1 cellular context compared by ENCODE assay signal in genomic region chr19:46697142-46697960, GRCh38.
A peak's percentile ranks its signal among the peaks of the same experiment; 100 is the strongest.
TF ChIP-seq lines count a peak whose summit lies in the region.

No MANE protein-coding gene starts in this region.

TF ChIP-seq in K562, 482 proteins besides CTCF, POLR2A, EP300 and RAD21 (continued from another document and continues in another):
- TF ChIP-seq HES1 (IDR thresholded peaks at IDR 0.05; ENCODE audit: low read depth): no peak
- no peak for TF ChIP-seq ZNF699 (CRISPR knock-in tag; IDR thresholded peaks at IDR 0.05; ENCODE audit: insufficient replicate concordance)
- peak; percentile 58 for TF ChIP-seq DPF2 (IDR thresholded peaks at IDR 0.05)
- no peak for TF ChIP-seq ZSCAN32 (CRISPR knock-in tag; IDR thresholded peaks at IDR 0.05)
- TF ChIP-seq GABPA (tag; conservative IDR thresholded peaks at IDR 0.05; ENCODE audit: low read depth): no peak
- TF ChIP-seq SAP30 (IDR thresholded peaks at IDR 0.05; ENCODE audit: borderline replicate concordance, insufficient read depth, low read depth, low read length, poor library complexity, severe bottlenecking): peak; percentile 48
- no peak for TF ChIP-seq PCBP1 (IDR thresholded peaks at IDR 0.05; ENCODE audit: low read depth, low read length, poor library complexity, severe bottlenecking)
- TF ChIP-seq CTBP1 (IDR thresholded peaks at IDR 0.05; ENCODE audit: borderline replicate concordance): no peak; the same call in 1 of the 2 replicates
- TF ChIP-seq ZNF644 (tag; IDR thresholded peaks at IDR 0.05; ENCODE audit: low read depth): no peak
- no peak for TF ChIP-seq GABPB1 (CRISPR knock-in tag; IDR thresholded peaks at IDR 0.05)
- TF ChIP-seq PREB (CRISPR knock-in tag; IDR thresholded peaks at IDR 0.05): no peak
- no peak for TF ChIP-seq ZNF133 (CRISPR knock-in tag; IDR thresholded peaks at IDR 0.05)
- TF ChIP-seq, protein P1, sequence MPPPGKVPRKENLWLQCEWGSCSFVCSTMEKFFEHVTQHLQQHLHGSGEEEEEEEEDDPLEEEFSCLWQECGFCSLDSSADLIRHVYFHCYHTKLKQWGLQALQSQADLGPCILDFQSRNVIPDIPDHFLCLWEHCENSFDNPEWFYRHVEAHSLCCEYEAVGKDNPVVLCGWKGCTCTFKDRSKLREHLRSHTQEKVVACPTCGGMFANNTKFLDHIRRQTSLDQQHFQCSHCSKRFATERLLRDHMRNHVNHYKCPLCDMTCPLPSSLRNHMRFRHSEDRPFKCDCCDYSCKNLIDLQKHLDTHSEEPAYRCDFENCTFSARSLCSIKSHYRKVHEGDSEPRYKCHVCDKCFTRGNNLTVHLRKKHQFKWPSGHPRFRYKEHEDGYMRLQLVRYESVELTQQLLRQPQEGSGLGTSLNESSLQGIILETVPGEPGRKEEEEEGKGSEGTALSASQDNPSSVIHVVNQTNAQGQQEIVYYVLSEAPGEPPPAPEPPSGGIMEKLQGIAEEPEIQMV (tag; conservative IDR thresholded peaks at IDR 0.05; ENCODE audit: low read depth): no peak
- no peak for TF ChIP-seq ZNF780A (CRISPR knock-in tag; IDR thresholded peaks at IDR 0.05)
- TF ChIP-seq MBD2 (IDR thresholded peaks at IDR 0.05; ENCODE audit: borderline replicate concordance, low read depth): no peak
- no peak for TF ChIP-seq ZNF436 (CRISPR knock-in tag; IDR thresholded peaks at IDR 0.05)
- no peak for TF ChIP-seq RUNX1 (IDR thresholded peaks at IDR 0.05; ENCODE audit: low read depth)
- TF ChIP-seq SUPT5H (IDR thresholded peaks at IDR 0.05): 0 out of 2 replicates have a peak, but pooled peaks have one; percentile 31
- TF ChIP-seq PYGO2 (tag; IDR thresholded peaks at IDR 0.05): no peak
- TF ChIP-seq ARID1B (IDR thresholded peaks at IDR 0.05): no peak; the same call in 1 of the 2 replicates
- TF ChIP-seq MTF1 (CRISPR knock-in tag; IDR thresholded peaks at IDR 0.05; ENCODE audit: borderline replicate concordance): no peak
- TF ChIP-seq, protein P2, sequence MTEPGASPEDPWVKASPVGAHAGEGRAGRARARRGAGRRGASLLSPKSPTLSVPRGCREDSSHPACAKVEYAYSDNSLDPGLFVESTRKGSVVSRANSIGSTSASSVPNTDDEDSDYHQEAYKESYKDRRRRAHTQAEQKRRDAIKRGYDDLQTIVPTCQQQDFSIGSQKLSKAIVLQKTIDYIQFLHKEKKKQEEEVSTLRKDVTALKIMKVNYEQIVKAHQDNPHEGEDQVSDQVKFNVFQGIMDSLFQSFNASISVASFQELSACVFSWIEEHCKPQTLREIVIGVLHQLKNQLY (CRISPR knock-in tag; conservative IDR thresholded peaks at IDR 0.05): no peak
- TF ChIP-seq MECOM (CRISPR knock-in tag; IDR thresholded peaks at IDR 0.05): no peak
- no peak for TF ChIP-seq RBM34 (IDR thresholded peaks at IDR 0.05; ENCODE audit: borderline replicate concordance, insufficient read depth, low read length)
- TF ChIP-seq CBX2 (IDR thresholded peaks at IDR 0.05; ENCODE audit: insufficient read depth, low read length, poor library complexity, severe bottlenecking): no peak
- no peak for TF ChIP-seq SRSF9 (IDR thresholded peaks at IDR 0.05; ENCODE audit: borderline replicate concordance, low read depth, low read length)
- no peak for TF ChIP-seq EWSR1 (IDR thresholded peaks at IDR 0.05; ENCODE audit: borderline replicate concordance, low read depth, partially characterized antibody)
- TF ChIP-seq NELFE (IDR thresholded peaks at IDR 0.05; ENCODE audit: insufficient read depth, insufficient read length): no peak
- TF ChIP-seq, protein P3, sequence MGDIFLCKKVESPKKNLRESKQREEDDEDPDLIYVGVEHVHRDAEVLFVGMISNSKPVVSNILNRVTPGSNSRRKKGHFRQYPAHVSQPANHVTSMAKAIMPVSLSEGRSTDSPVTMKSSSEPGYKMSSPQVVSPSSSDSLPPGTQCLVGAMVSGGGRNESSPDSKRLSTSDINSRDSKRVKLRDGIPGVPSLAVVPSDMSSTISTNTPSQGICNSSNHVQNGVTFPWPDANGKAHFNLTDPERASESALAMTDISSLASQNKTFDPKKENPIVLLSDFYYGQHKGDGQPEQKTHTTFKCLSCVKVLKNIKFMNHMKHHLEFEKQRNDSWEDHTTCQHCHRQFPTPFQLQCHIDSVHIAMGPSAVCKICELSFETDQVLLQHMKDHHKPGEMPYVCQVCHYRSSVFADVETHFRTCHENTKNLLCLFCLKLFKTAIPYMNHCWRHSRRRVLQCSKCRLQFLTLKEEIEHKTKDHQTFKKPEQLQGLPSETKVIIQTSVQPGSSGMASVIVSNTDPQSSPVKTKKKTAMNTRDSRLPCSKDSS (IDR thresholded peaks at IDR 0.05; ENCODE audit: low read depth, partially characterized antibody): no peak
- TF ChIP-seq, protein P4, sequence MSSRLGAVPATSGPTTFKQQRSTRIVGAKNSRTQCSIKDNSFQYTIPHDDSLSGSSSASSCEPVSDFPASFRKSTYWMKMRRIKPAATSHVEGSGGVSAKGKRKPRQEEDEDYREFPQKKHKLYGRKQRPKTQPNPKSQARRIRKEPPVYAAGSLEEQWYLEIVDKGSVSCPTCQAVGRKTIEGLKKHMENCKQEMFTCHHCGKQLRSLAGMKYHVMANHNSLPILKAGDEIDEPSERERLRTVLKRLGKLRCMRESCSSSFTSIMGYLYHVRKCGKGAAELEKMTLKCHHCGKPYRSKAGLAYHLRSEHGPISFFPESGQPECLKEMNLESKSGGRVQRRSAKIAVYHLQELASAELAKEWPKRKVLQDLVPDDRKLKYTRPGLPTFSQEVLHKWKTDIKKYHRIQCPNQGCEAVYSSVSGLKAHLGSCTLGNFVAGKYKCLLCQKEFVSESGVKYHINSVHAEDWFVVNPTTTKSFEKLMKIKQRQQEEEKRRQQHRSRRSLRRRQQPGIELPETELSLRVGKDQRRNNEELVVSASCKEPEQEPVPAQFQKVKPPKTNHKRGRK (tag; IDR thresholded peaks at IDR 0.05): no peak
- no peak for TF ChIP-seq ARHGAP35 (IDR thresholded peaks at IDR 0.05; ENCODE audit: partially characterized antibody)
- no peak for TF ChIP-seq ZNF586 (CRISPR knock-in tag; conservative IDR thresholded peaks at IDR 0.05)
- no peak for TF ChIP-seq ZSCAN29 (IDR thresholded peaks at IDR 0.05)
- TF ChIP-seq RHOXF2B (CRISPR knock-in tag; conservative IDR thresholded peaks at IDR 0.05): no peak
- TF ChIP-seq PURB (CRISPR knock-in tag; IDR thresholded peaks at IDR 0.05; ENCODE audit: low read depth): no peak
- no peak for TF ChIP-seq LARP7 (IDR thresholded peaks at IDR 0.05)
- TF ChIP-seq PCBP2 (IDR thresholded peaks at IDR 0.05; ENCODE audit: low read depth, low read length, poor library complexity, severe bottlenecking): no peak
- no peak for TF ChIP-seq CHD7 (IDR thresholded peaks at IDR 0.05; ENCODE audit: low read depth, low read length)
- TF ChIP-seq ZNF695 (CRISPR knock-in tag; IDR thresholded peaks at IDR 0.05): no peak
- TF ChIP-seq PRMT5 (CRISPR knock-in tag; IDR thresholded peaks at IDR 0.05): no peak
- no peak for TF ChIP-seq CBX8 (IDR thresholded peaks at IDR 0.05; ENCODE audit: borderline replicate concordance, extremely low read depth, low read depth, low read length, poor library complexity, severe bottlenecking)
- TF ChIP-seq, protein P5, sequence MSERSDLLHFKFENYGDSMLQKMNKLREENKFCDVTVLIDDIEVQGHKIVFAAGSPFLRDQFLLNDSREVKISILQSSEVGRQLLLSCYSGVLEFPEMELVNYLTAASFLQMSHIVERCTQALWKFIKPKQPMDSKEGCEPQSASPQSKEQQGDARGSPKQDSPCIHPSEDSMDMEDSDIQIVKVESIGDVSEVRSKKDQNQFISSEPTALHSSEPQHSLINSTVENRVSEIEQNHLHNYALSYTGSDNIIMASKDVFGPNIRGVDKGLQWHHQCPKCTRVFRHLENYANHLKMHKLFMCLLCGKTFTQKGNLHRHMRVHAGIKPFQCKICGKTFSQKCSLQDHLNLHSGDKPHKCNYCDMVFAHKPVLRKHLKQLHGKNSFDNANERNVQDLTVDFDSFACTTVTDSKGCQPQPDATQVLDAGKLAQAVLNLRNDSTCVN (CRISPR knock-in tag; IDR thresholded peaks at IDR 0.05): no peak
- TF ChIP-seq TAF9B (IDR thresholded peaks at IDR 0.05; ENCODE audit: partially characterized antibody): no peak
- TF ChIP-seq SAFB (IDR thresholded peaks at IDR 0.05; ENCODE audit: borderline replicate concordance, low read depth, low read length): no peak; the same call in 1 of the 2 replicates
- TF ChIP-seq POLR2B (IDR thresholded peaks at IDR 0.05; ENCODE audit: low read depth, partially characterized antibody): peak; percentile 35
